Comparison of ENCODE assay signal across 1 cellular context in the genomic region with DNA sequence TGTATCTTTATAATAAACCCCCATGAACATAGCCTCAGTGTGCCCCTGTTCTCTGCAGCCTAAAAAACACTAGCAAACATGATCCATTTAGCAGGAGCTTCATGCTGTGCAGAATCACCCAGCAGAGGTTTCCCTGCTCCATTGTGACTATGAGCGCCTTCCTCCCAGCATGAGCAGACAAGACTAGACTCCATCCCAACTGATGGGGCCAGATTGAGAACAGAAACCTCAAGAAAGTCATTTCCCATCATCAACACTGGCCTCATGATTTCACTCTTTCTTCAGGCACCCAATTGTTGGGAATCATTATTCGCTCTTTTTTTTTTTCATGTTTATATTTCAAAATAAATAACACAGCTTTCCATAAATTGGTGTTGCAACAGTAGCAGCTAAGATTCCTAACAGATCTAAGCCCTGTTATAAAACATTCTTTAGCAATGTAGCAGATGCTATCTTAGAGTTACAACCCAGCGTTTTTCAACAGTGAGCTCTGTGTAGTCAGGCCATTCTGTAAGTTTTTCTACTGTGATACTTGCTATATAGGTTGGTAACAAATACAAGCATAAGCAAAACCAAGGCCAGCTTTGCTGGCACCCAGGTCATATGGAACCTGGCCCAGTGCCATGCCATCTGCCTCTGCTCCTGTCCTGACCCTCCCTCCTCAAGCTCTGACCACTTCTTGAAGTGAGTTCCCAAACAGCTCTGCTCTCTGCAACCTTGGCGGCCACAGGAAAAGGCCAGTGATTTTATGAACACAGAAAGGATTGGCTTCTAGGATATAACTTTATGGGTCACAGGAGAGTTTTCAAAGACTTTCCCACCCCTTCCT.
TF ChIP-seq lines count a peak whose summit lies in the region.

No MANE protein-coding gene starts in this region.

TF ChIP-seq in WTC11, 78 proteins besides CTCF, POLR2A, EP300 and RAD21 (continued from another document):
- TF ChIP-seq, protein P1, sequence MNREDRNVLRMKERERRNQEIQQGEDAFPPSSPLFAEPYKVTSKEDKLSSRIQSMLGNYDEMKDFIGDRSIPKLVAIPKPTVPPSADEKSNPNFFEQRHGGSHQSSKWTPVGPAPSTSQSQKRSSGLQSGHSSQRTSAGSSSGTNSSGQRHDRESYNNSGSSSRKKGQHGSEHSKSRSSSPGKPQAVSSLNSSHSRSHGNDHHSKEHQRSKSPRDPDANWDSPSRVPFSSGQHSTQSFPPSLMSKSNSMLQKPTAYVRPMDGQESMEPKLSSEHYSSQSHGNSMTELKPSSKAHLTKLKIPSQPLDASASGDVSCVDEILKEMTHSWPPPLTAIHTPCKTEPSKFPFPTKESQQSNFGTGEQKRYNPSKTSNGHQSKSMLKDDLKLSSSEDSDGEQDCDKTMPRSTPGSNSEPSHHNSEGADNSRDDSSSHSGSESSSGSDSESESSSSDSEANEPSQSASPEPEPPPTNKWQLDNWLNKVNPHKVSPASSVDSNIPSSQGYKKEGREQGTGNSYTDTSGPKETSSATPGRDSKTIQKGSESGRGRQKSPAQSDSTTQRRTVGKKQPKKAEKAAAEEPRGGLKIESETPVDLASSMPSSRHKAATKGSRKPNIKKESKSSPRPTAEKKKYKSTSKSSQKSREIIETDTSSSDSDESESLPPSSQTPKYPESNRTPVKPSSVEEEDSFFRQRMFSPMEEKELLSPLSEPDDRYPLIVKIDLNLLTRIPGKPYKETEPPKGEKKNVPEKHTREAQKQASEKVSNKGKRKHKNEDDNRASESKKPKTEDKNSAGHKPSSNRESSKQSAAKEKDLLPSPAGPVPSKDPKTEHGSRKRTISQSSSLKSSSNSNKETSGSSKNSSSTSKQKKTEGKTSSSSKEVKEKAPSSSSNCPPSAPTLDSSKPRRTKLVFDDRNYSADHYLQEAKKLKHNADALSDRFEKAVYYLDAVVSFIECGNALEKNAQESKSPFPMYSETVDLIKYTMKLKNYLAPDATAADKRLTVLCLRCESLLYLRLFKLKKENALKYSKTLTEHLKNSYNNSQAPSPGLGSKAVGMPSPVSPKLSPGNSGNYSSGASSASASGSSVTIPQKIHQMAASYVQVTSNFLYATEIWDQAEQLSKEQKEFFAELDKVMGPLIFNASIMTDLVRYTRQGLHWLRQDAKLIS (CRISPR knock-in tag; IDR thresholded peaks at IDR 0.05; ENCODE audit: borderline replicate concordance) = no peak
- TF ChIP-seq FOXK1 (CRISPR knock-in tag; IDR thresholded peaks at IDR 0.05) = no peak
